Comparison of ENCODE assay signal across 2 cellular contexts in the genomic region with DNA sequence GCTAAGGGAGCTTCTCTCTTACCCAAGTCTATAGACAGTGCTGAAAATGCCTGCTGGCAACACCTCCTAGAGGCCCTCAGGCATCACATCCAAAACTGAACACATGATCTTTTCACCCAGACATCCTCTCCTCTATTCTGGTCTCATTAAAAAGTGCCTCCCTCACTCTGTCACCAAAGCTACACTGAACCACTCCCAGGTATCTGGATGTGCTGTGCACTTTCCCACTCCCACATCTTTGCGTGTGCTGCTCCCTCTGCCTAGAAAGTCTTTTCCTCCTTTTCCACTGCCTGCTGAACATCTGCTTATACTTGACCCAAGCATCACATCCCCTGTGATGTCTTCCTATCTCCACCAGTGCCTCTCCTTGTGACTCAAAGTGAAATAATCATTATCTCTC.
TF ChIP-seq lines count a peak whose summit lies in the region.

No MANE protein-coding gene starts in this region.

TF ChIP-seq in IMR-90, 13 proteins besides CTCF, POLR2A, EP300 and RAD21:
- TF ChIP-seq MAFK (IDR thresholded peaks at IDR 0.05; ENCODE audit: low read depth, low read length) = no peak
- no peak for TF ChIP-seq RFX5 (IDR thresholded peaks at IDR 0.05; ENCODE audit: low read depth, low read length)
- TF ChIP-seq FOS (IDR thresholded peaks at IDR 0.05; ENCODE audit: low read depth, low read length) = no peak

TF ChIP-seq in K562, 482 proteins besides CTCF, POLR2A, EP300 and RAD21:
- TF ChIP-seq ZFP36 (IDR thresholded peaks at IDR 0.05; ENCODE audit: low read depth, low read length, partially characterized antibody) (peak; percentile 55), ZNF444 (CRISPR knock-in tag; IDR thresholded peaks at IDR 0.05) (no peak)
